Comparison of ENCODE assay signal across 1 cellular context in genomic region chr7:40024048-40024447, GRCh38.
TF ChIP-seq lines count a peak whose summit lies in the region.

No MANE protein-coding gene starts in this region.

TF ChIP-seq in SK-N-SH treated with all-trans-retinoic acid at 6 μM for 48 hours, 23 proteins besides CTCF, POLR2A, EP300 and RAD21 (continued from another document):
- TF ChIP-seq POU6F1 (CRISPR knock-in tag; IDR thresholded peaks at IDR 0.05; ENCODE audit: borderline replicate concordance, low read depth): no peak
TF ChIP-seq in SK-N-SH treated with all-trans-retinoic acid at 6 μM for 48 hours: peak in this region for 0.
